In genomic region chr9:90300901-90301688, GRCh38 we compare ENCODE assay signal across 9 cellular contexts.
DNase-seq lines count a peak whose midpoint lies in the region; ATAC-seq and TF ChIP-seq lines count a peak whose summit lies in the region.
"Had no signal": no experiment of that assay in that cellular context is flagged by ENCODE, and none has a peak within 500 bp of the region (broad histone marks: within the 10 kb centered on the region; RNA-seq: fewer than 3 reads in every experiment).

No MANE protein-coding gene starts in this region.

- H3K4me1 Mint-ChIP-seq in nephron = peaks cover 34% of the 10 kb centered on the region

- H3K27me3 ChIP-seq in dorsolateral prefrontal cortex = no peaks in the 10 kb centered on the region

- no peaks in the 10 kb centered on the region for H3K36me3 Mint-ChIP-seq in nephron (ENCODE audit: low read depth)

- no peak overlapping the region for H3K4me3 ChIP-seq in dorsolateral prefrontal cortex

- H3K27me3 Mint-ChIP-seq in nephron (ENCODE audit: low read depth) = peaks cover 5% of the 10 kb centered on the region

- H3K9me3 Mint-ChIP-seq in nephron = no peaks in the 10 kb centered on the region

- ATAC-seq in HG03097 (IDR thresholded peaks at IDR 0.05; ENCODE audit: low FRiP score, unreplicated experiment) (no peak), HG03378 (IDR thresholded peaks at IDR 0.05; ENCODE audit: unreplicated experiment) (no peak)

- TF ChIP-seq CTCF in dorsolateral prefrontal cortex (IDR thresholded peaks at IDR 0.05 in 54 of 56, conservative IDR thresholded peaks at IDR 0.05 in 2 of 56; ENCODE audit: low read depth in 1 of 56, partially characterized antibody in 56 of 56) (no peak), nephron (IDR thresholded peaks at IDR 0.05; ENCODE audit: unreplicated experiment in 3 of 3) (no peak)

- H3K4me3 Mint-ChIP-seq in nephron = no peak overlapping the region

- peak overlapping the region; percentile 51 to 89 (median 66) for H3K27ac Mint-ChIP-seq in nephron

- peak overlapping the region in 5 of 59 donors; percentile 1 to 66 (median 21) for H3K27ac ChIP-seq in dorsolateral prefrontal cortex
- H3K27ac ChIP-seq: KMS-11 had no signal

- intact Hi-C loops in dorsolateral prefrontal cortex (cut with DNase I) = no loop called here

- DNase-seq in DMS153 (lab: John Stamatoyannopoulos, UW) = peak; percentile 62
- peak; percentile 94 for DNase-seq in NCI-H226
- DNase-seq in dorsolateral prefrontal cortex = peak in 6 of 10 donors; percentile 36 to 53 (median 40)
- DNase-seq in stimulated activated CD4-positive, alpha-beta T cell treated with anti-CD3 and anti-CD28 coated beads, Interleukin-4, amount 100 ng/mL, for 24 hours = no peak
- DNase-seq in cortex of kidney (lab: John Stamatoyannopoulos, UW) = no peak

Comparison
In these comparisons a context has a peak if more than half of its experiments do, and no peak if none do; other contexts are left out.
1. DNase-seq: peak in DMS153 (single experiment), NCI-H226 (single experiment) and dorsolateral prefrontal cortex (6 of 10); none in stimulated activated CD4-positive, alpha-beta T cell treated with anti-CD3 and anti-CD28 coated beads, Interleukin-4, amount 100 ng/mL, for 24 hours (single experiment) and cortex of kidney (single experiment).